8 cellular contexts compared by ENCODE assay signal in the genomic region with DNA sequence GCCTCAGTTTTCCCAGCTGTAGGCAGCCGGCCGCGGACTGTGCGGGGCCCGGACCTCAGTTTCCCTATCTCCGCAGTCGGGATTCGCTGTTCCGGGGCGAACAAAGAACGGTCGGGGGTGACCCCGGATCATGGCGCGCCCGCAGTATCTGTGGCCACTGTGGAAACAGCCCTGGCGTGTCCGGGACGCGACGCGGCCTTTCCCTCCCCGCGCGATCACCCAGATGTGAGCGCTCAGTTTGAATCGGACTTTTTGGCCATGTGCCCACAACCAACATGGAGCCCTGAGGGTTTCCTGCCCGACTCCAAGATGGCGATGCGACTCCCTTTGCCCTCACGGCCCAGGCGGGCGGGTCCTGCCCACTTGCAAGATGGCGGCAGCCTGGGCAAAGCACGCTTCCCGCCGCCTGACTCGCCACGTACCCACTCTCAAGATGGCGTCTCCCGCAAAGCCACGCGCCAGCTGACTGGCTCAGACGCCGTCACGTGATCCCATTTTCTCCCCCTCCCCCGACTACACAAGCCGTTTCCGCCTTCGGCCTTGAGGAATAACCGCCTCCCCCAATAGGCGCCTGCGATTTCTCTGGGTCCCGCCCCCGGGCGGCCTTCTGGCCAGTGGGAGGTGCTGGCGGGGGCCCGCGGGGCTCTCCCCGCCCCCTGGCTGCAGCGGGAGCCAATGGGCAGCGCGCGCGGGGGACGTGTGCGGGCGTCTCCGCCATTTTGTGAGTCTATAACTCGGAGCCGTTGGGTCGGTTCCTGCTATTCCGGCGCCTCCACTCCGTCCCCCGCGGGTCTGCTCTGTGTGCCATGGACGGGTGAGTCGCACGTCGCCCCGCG. TPM values are rescaled to one million over a fixed set of nuclear protein-coding genes. Genes with fewer than 3 reads are reported as not detected.
DNase-seq lines count a peak whose midpoint lies in the region; ATAC-seq and TF ChIP-seq lines count a peak whose summit lies in the region.

A gene (plus strand): TSS at position 761 of the 836 bp plus-strand sequence. CDS start 46 bp downstream, at position 807.

- peak within 1 kb of the TSS; percentile 99 for H3K9ac ChIP-seq in Karpas-422 (ENCODE audit: low read length)

- TF ChIP-seq CTCF in esophagus muscularis mucosa (IDR thresholded peaks at IDR 0.05): peak in 1 of 3 experiments; percentile 19

- H3K4me2 ChIP-seq in Karpas-422 (ENCODE audit: low read depth, low read length, poor library complexity, severe bottlenecking): peak within 1 kb of the TSS; percentile 98

- no peak for TF ChIP-seq EP300 in esophagus muscularis mucosa (IDR thresholded peaks at IDR 0.05)

- H2AFZ ChIP-seq in Karpas-422 (ENCODE audit: low read length): peak within 1 kb of the TSS; percentile 44; the same call in 1 of the 2 replicates

- H3K4me3 ChIP-seq in Karpas-422 (ENCODE audit: low read length): peak within 1 kb of the TSS; percentile 100
- peak within 1 kb of the TSS; percentile 90 to 98 (median 96) for H3K4me3 ChIP-seq in esophagus muscularis mucosa
- H3K4me3 ChIP-seq in muscle layer of duodenum (ENCODE audit: low read depth in 1 of 2, low read length in 2 of 2): peak within 1 kb of the TSS; percentile 84 to 90

- WGBS in esophagus muscularis mucosa: under 1% methylated on average over 19 of the region's 83 CpGs

- H3K79me2 ChIP-seq in Karpas-422 (ENCODE audit: low read length): peaks cover 41% of the 10 kb centered on the region

- peak; percentile 69 for ATAC-seq in GM21825 (IDR thresholded peaks at IDR 0.05; ENCODE audit: unreplicated experiment)

- TF ChIP-seq POLR2A in esophagus muscularis mucosa (IDR thresholded peaks at IDR 0.05; ENCODE audit: low read depth): peak; percentile 54

- H4K20me1 ChIP-seq in Karpas-422 (ENCODE audit: insufficient read depth, low read depth, low read length): peaks cover 40% of the 10 kb centered on the region

- H3K27ac ChIP-seq in Karpas-422 (ENCODE audit: low read length) (peak within 1 kb of the TSS; percentile 82), esophagus muscularis mucosa (replicated peaks in 1 of 4) (peak within 1 kb of the TSS; percentile 95 to 100 (median 99)), muscle layer of duodenum (ENCODE audit: low read length) (peak within 1 kb of the TSS; percentile 72)

- H3K4me1 ChIP-seq in Karpas-422 (ENCODE audit: low read length) (peaks cover 13% of the 10 kb centered on the region), esophagus muscularis mucosa (peaks cover 52 to 63% (median 60%) of the 10 kb centered on the region in 4 donors), muscle layer of duodenum (ENCODE audit: control insufficient read depth in 1 of 2, insufficient read depth in 2 of 2, low read length in 2 of 2) (peaks cover 16 to 44% of the 10 kb centered on the region in 2 donors)

- H3K9me2 ChIP-seq in Karpas-422 (replicated peaks; ENCODE audit: insufficient read depth, low read length): no peaks in the 10 kb centered on the region

- H3K36me3 ChIP-seq in Karpas-422 (ENCODE audit: insufficient read depth, low read length): peaks cover 34% of the 10 kb centered on the region
- H3K36me3 ChIP-seq in esophagus muscularis mucosa: peaks cover 0 to 33% (median 16%) of the 10 kb centered on the region in 4 donors
- peaks cover 0 to 6% of the 10 kb centered on the region in 2 donors for H3K36me3 ChIP-seq in muscle layer of duodenum (ENCODE audit: control insufficient read depth in 1 of 2, insufficient read depth in 2 of 2, low read length in 2 of 2)

- peak; percentile 100 for DNase-seq in DMS79 treated with DMSO at 0.1 percent for 48 hours (lab: John Stamatoyannopoulos, UW)
- DNase-seq in Karpas-422: peak; percentile 100
- DNase-seq in RKO (ENCODE audit: low spot score): peak; percentile 100
- peak; percentile 99 for DNase-seq in activated T-helper 1 cell treated with Interleukin-2 at 50 U/mL for 16 hours (ENCODE audit: low read depth)
- peak; percentile 100 for DNase-seq in esophagus muscularis mucosa (ENCODE audit: extremely low spot score)
- peak; percentile 100 for DNase-seq in stimulated activated CD8-positive, alpha-beta memory T cell treated with anti-CD3 and anti-CD28 coated beads, Interleukin-7, amount 100 ng/mL, for 4 hours (ENCODE audit: low read depth in 2 of 2)

- intact Hi-C loops in esophagus muscularis mucosa (cut with DNase I): no loop called here

- H3K27me3 ChIP-seq in Karpas-422 (ENCODE audit: low read length) (no peaks in the 10 kb centered on the region), esophagus muscularis mucosa (no peaks in the 10 kb centered on the region), muscle layer of duodenum (ENCODE audit: low read depth, low read length) (no peaks in the 10 kb centered on the region)

- H3K9me3 ChIP-seq in Karpas-422 (ENCODE audit: low read length) (no peaks in the 10 kb centered on the region), esophagus muscularis mucosa (no peaks in the 10 kb centered on the region), muscle layer of duodenum (ENCODE audit: control insufficient read depth in 1 of 2, low read length in 2 of 2) (no peaks in the 10 kb centered on the region)

RNA-seq across cellular contexts. Expression of the gene that starts here (rescaled TPM):
- total RNA-seq in Karpas-422 (2014; rRNA removed; shearing (Covaris generic); ENCODE audit: low replicate concordance): 170 and 172 TPM in 2 replicates
- 100 to 1,000 TPM in 1 of 4 donors, 10 to 100 TPM in 3; 76.8 to 110 (median 95.3) TPM for total RNA-seq in esophagus muscularis mucosa

Comparison
In these comparisons a context has a peak if more than half of its experiments do, and no peak if none do; other contexts are left out.
1. Peak in every context shown above with its lines: DNase-seq, ATAC-seq, H3K4me3 ChIP-seq and H3K27ac ChIP-seq.